ENCODE assay signal across 8 cellular contexts in the genomic region with DNA sequence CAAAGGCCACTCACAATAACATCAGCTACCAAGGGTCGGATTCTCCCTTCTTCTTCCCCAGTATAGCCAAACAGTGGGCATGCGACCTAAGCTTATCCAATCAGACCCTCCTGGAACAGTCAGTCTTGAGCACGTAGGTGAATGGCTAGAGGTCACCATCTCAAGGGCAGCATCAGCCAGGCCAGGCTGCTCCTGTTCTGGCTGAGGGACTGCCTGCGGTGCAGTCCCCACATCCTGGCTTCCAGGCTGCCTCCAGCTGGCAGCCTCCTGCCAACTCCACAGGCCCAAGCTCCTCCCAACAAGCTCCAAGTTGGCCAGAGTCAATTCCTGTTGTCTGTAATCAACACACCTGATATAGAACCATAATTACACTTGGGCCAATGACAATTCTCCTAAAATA. TPM values are rescaled to one million over a fixed set of nuclear protein-coding genes. Genes with fewer than 3 reads are reported as not detected.
A peak's percentile ranks its signal among the peaks of the same experiment; 100 is the strongest.
DNase-seq lines count a peak whose midpoint lies in the region; ATAC-seq, FAIRE-seq and TF ChIP-seq lines count a peak whose summit lies in the region.
"Not testable (repeated sequence)": the region's sequence is repeated elsewhere in the genome, so short reads cannot be mapped to it uniquely, and the experiment has no call there.
"Had no signal": no experiment of that assay in that cellular context is flagged by ENCODE, and none has a peak within 500 bp of the region (broad histone marks: within the 10 kb centered on the region; RNA-seq: fewer than 3 reads in every experiment).

No MANE protein-coding gene starts in this region.

- not testable (repeated sequence) for H3K4me1 ChIP-seq in heart right ventricle; naive thymus-derived CD4-positive, alpha-beta T cell (ENCODE audit: control insufficient read depth in 2 of 2, insufficient read depth in 2 of 2, low read length in 2 of 2); upper lobe of right lung

- not testable (repeated sequence) for H3K4me3 Mint-ChIP-seq in naive thymus-derived CD4-positive, alpha-beta T cell

- H3K27ac ChIP-seq in heart right ventricle: peak overlapping the region in 3 of 10 donors; percentile 15 to 53 (median 30)
- H3K27ac ChIP-seq in naive thymus-derived CD4-positive, alpha-beta T cell (ENCODE audit: low read depth, low read length); upper lobe of right lung: not testable (repeated sequence)

- H3K36me3 ChIP-seq in heart right ventricle (peaks cover 0 to 95% (median 29%) of the 10 kb centered on the region in 9 donors), upper lobe of right lung (peaks cover 81% of the 10 kb centered on the region)
- H3K36me3 ChIP-seq in naive thymus-derived CD4-positive, alpha-beta T cell (ENCODE audit: control insufficient read depth in 2 of 3, insufficient read depth in 3 of 3, low read length in 3 of 3): peaks cover 0 to 39% (median 2%) of the 10 kb centered on the region in 3 experiments

- peak; percentile 80 for FAIRE-seq in HTR-8/SVneo (lab: Jason Lieb, UNC)

- TF ChIP-seq CTCF in heart right ventricle (IDR thresholded peaks at IDR 0.05); upper lobe of right lung (IDR thresholded peaks at IDR 0.05): not testable (repeated sequence)

- H3K4me1 Mint-ChIP-seq in naive thymus-derived CD4-positive, alpha-beta T cell: not testable (repeated sequence)

- DNase-seq in HTR-8/SVneo (ENCODE audit: insufficient read length, low spot score); Right ventricle myocardium inferior (ENCODE audit: missing footprints); naive thymus-derived CD4-positive, alpha-beta T cell; upper lobe of right lung: not testable (repeated sequence)
- peak in 1 of 2 donors; percentile 13 for DNase-seq in heart right ventricle
- peak; percentile 55 for DNase-seq in left ventricle myocardium superior

- H3K36me3 Mint-ChIP-seq in naive thymus-derived CD4-positive, alpha-beta T cell: peaks cover 0 to 25% (median 5%) of the 10 kb centered on the region in 5 donors

- not testable (repeated sequence) for H3K4me3 ChIP-seq in heart right ventricle; naive thymus-derived CD4-positive, alpha-beta T cell (ENCODE audit: low read length); upper lobe of right lung

- not testable (repeated sequence) for H3K27ac Mint-ChIP-seq in naive thymus-derived CD4-positive, alpha-beta T cell

- not testable (repeated sequence) for H3K27me3 ChIP-seq in heart right ventricle; naive thymus-derived CD4-positive, alpha-beta T cell (ENCODE audit: control insufficient read depth in 2 of 2, insufficient read depth in 2 of 2, low read length in 2 of 2); upper lobe of right lung

- ATAC-seq in Right ventricle myocardium inferior: peak; percentile 80
- ATAC-seq in heart right ventricle: peak; percentile 87 to 98 (median 96)
- peak; percentile 99 for ATAC-seq in left ventricle myocardium superior
- peak; percentile 26 for ATAC-seq in naive thymus-derived CD4-positive, alpha-beta T cell
- peak; percentile 32 for ATAC-seq in upper lobe of right lung

- whole genome bisulfite sequencing in heart right ventricle, 2 donors: 69 to 72% methylated on average over 3 to 4 of the region's 4 CpGs

- POLR2A ChIA-PET in naive thymus-derived CD4-positive, alpha-beta T cell (lab: Charles Lee): not testable (repeated sequence)

- H3K9me3 Mint-ChIP-seq in naive thymus-derived CD4-positive, alpha-beta T cell: not testable (repeated sequence)

- CTCF ChIA-PET in naive thymus-derived CD4-positive, alpha-beta T cell (lab: Charles Lee): interaction anchor here (0.7 kb wide), 1 partner anchor 1112 kb away, joined by 7 read pairs; no protein-coding TSS in a partner anchor

- H3K27me3 Mint-ChIP-seq in naive thymus-derived CD4-positive, alpha-beta T cell: not testable (repeated sequence)

- intact Hi-C loops in Right ventricle myocardium inferior (cut with DNase I); heart right ventricle (cut with DNase I); left ventricle myocardium superior (cut with micrococcal nuclease); naive thymus-derived CD4-positive, alpha-beta T cell (cut with micrococcal nuclease); upper lobe of right lung (cut with DNase I): not testable (repeated sequence)

- not testable (repeated sequence) for H3K9me3 ChIP-seq in heart right ventricle; naive thymus-derived CD4-positive, alpha-beta T cell (ENCODE audit: control insufficient read depth in 2 of 3, low read length in 3 of 3); upper lobe of right lung

RNA-seq across cellular contexts. Expression of gene NPIPB15, which starts 23.1 kb away (rescaled TPM):
- total RNA-seq in Right ventricle myocardium inferior: not detected
- 1 to 10 TPM in 6 of 10 donors, under 1 TPM in 2, not detected in 2; 0.49 to 2.1 (median 1.4) TPM for total RNA-seq in heart right ventricle
- 10 to 100 TPM in 1 of 2 donors, 1 to 10 TPM in 1; 3.8 to 14.9 TPM for polyA plus RNA-seq in heart right ventricle
- total RNA-seq in left ventricle myocardium superior: not detected
- total RNA-seq in naive thymus-derived CD4-positive, alpha-beta T cell: 10 to 100 TPM in 1 of 5 experiments, 1 to 10 TPM in 2, not detected in 2; 2.2 to 12.3 (median 9.8) TPM
- under 1 TPM in 1 of 2 donors, not detected in 1; 0.75 TPM for polyA plus RNA-seq in naive thymus-derived CD4-positive, alpha-beta T cell
- total RNA-seq in upper lobe of right lung: not detected
- total RNA-seq: A172, Daoy had no signal

RNA-seq across cellular contexts. Expression of gene PSMD7, which starts 56.4 kb away (rescaled TPM):
- total RNA-seq in Right ventricle myocardium inferior: 123 TPM
- total RNA-seq in heart right ventricle: 100 to 1,000 TPM; 120 to 172 (median 136) TPM
- polyA plus RNA-seq in heart right ventricle: 100 to 1,000 TPM in 1 of 2 donors, 10 to 100 TPM in 1; 91.9 to 127 TPM
- 129 TPM for total RNA-seq in left ventricle myocardium superior
- total RNA-seq in naive thymus-derived CD4-positive, alpha-beta T cell: 100 to 1,000 TPM in 1 of 5 experiments, 10 to 100 TPM in 4; 61.1 to 107 (median 71.3) TPM
- 100 to 1,000 TPM; 106 to 126 TPM for polyA plus RNA-seq in naive thymus-derived CD4-positive, alpha-beta T cell
- 59.7 TPM for total RNA-seq in upper lobe of right lung

Comparison
In these comparisons a context has a peak if more than half of its experiments do, and no peak if none do; other contexts are left out.
1. ATAC-seq: peak in every context shown above with its lines; median percentile 99 in left ventricle myocardium superior; 96 in heart right ventricle; 80 in Right ventricle myocardium inferior; 32 in upper lobe of right lung; 26 in naive thymus-derived CD4-positive, alpha-beta T cell.